Comparison of ENCODE assay signal across 11 cellular contexts in the genomic region with DNA sequence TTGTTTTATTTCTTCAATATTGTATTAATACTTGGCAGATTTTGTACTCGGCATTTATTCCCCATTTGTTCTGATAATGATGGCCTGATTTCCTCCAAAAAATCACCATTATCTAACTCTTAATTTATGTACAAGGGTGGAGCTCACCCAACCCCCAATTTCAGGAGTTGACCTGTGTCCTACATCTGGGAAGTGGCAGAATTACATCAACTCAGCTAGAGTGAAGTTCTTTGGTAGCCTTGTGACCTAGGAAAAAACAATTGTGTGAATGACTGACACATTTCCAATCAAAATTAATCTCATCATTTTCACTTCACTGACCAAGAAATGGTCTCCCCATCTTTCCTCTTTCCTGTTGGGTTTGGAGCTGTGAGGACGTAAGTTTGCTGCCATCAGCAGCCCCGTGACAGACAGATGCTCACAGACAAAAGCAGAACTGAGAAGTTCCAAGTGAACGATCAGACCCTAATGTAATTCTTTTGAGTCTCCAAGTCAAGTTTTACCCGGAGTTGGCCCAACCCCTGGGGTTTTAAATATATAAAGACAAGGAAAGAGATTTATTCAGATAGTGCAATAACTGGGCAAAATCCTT. TPM values are rescaled to one million over a fixed set of nuclear protein-coding genes. Genes with fewer than 3 reads are reported as not detected.
DNase-seq lines count a peak whose midpoint lies in the region; ATAC-seq lines count a peak whose summit lies in the region.
"Had no signal": no experiment of that assay in that cellular context is flagged by ENCODE, and none has a peak within 500 bp of the region (broad histone marks: within the 10 kb centered on the region; RNA-seq: fewer than 3 reads in every experiment).

No MANE protein-coding gene starts in this region.

- H3K9ac ChIP-seq in neuronal stem cell (ENCODE audit: low read depth, low read length, poor library complexity) = no peak overlapping the region

- H3K23ac ChIP-seq in neuronal stem cell (ENCODE audit: low read depth, low read length, poor library complexity) = no peak overlapping the region

- no CpG with 5 or more reads among the region's 5 CpGs for WGBS in neuronal stem cell (ENCODE audit: extremely low coverage in 2 of 2, insufficient read length in 2 of 2, insufficient replicate concordance in 1 of 2), 2 donors

- peaks cover 2 to 20% of the 10 kb centered on the region in 2 donors for H3K4me1 ChIP-seq in neuronal stem cell (ENCODE audit: control insufficient read depth in 2 of 2, insufficient read depth in 1 of 2, low read depth in 1 of 2, low read length in 2 of 2)

- DNase-seq in NAMALWA (ENCODE audit: low spot score) = peak; percentile 8
- DNase-seq in neuronal stem cell (ENCODE audit: low spot score) = no peak
- DNase-seq in NCI-H1417 treated with DMSO at 0.1 percent for 48 hours (lab: John Stamatoyannopoulos, UW) = no peak
- no peak for DNase-seq in NCI-H2227 treated with DMSO at 0.1 percent for 48 hours (lab: John Stamatoyannopoulos, UW)
- DNase-seq in stimulated activated CD4-positive, alpha-beta T cell treated with anti-CD3 and anti-CD28 coated beads, Interleukin-2, amount 100 ng/mL, for 48 hours = no peak
- DNase-seq: DMS 273 treated with DMSO at 0.1 percent for 48 hours; NCI-H1092 treated with DMSO at 0.1 percent for 48 hours; stimulated activated CD4-positive, alpha-beta T cell treated with anti-CD3 and anti-CD28 coated beads, Interleukin-4, amount 100 ng/mL, for 24 hours had no signal

- no peak overlapping the region for H3K4me2 ChIP-seq in neuronal stem cell (ENCODE audit: insufficient read depth, low read length, poor library complexity, severe bottlenecking)

- H2AK5ac ChIP-seq in neuronal stem cell (ENCODE audit: low read depth, low read length) = no peak overlapping the region

- H3K14ac ChIP-seq in neuronal stem cell (ENCODE audit: low read length) = no peak overlapping the region

- H3K27me3 ChIP-seq in neuronal stem cell (ENCODE audit: control insufficient read depth in 3 of 3, insufficient read depth in 3 of 3, low read depth in 1 of 3, low read length in 3 of 3) = no peaks in the 10 kb centered on the region

- H2BK12ac ChIP-seq in neuronal stem cell (ENCODE audit: low read length) = no peak overlapping the region

- no peak overlapping the region for H4K91ac ChIP-seq in neuronal stem cell (ENCODE audit: low read depth, low read length, poor library complexity)

- ATAC-seq in GM18511 (IDR thresholded peaks at IDR 0.05; ENCODE audit: unreplicated experiment) (peak; percentile 69), GM21723 (IDR thresholded peaks at IDR 0.05; ENCODE audit: unreplicated experiment) (peak; percentile 70), GM18870 (IDR thresholded peaks at IDR 0.05; ENCODE audit: unreplicated experiment) (no peak)

- H3K4ac ChIP-seq in neuronal stem cell (ENCODE audit: low read length) = no peak overlapping the region

- no peak overlapping the region for H2BK120ac ChIP-seq in neuronal stem cell (ENCODE audit: low read depth, low read length)

- H3K4me3 ChIP-seq in neuronal stem cell (ENCODE audit: low read length in 2 of 2) = no peak overlapping the region

- H3K36me3 ChIP-seq in neuronal stem cell (replicated peaks in 1 of 2; ENCODE audit: control insufficient read depth in 2 of 2, insufficient read depth in 2 of 2, low read length in 2 of 2) = no peaks in the 10 kb centered on the region

- H3K18ac ChIP-seq in neuronal stem cell (ENCODE audit: low read length) = no peak overlapping the region

- no peak overlapping the region for H2BK15ac ChIP-seq in neuronal stem cell (ENCODE audit: low read length)

- no peaks in the 10 kb centered on the region for H3K79me1 ChIP-seq in neuronal stem cell (ENCODE audit: low read depth, low read length)

- no peak overlapping the region for H3K27ac ChIP-seq in neuronal stem cell (replicated peaks; ENCODE audit: low read length)

- peak overlapping the region; percentile 68 for H2AFZ ChIP-seq in neuronal stem cell (ENCODE audit: low read length)

- no peak overlapping the region for H4K8ac ChIP-seq in neuronal stem cell (ENCODE audit: low read depth, low read length)

- H2BK5ac ChIP-seq in neuronal stem cell (ENCODE audit: low read length) = no peak overlapping the region

- H3K9me3 ChIP-seq in neuronal stem cell (replicated peaks in 1 of 2; ENCODE audit: control insufficient read depth in 2 of 2, insufficient read depth in 1 of 2, low read depth in 1 of 2, low read length in 2 of 2) = no peaks in the 10 kb centered on the region

RNA-seq across cellular contexts. Expression of a gene that starts 16.6 kb away (rescaled TPM):
- polyA plus RNA-seq in neuronal stem cell (2013, experiment 1 of 2) = not detected
- polyA plus RNA-seq in neuronal stem cell (2013, experiment 2 of 2) = not detected

RNA-seq across cellular contexts. Expression of a gene that starts 30.0 kb away (rescaled TPM):
- polyA plus RNA-seq in neuronal stem cell (2013, experiment 1 of 2) = not detected
- not detected for polyA plus RNA-seq in neuronal stem cell (2013, experiment 2 of 2)
